In genomic region chr2:203238711-203239526, GRCh38 we compare ENCODE assay signal across 1 cellular context.
TF ChIP-seq lines count a peak whose summit lies in the region.

A gene with protein sequence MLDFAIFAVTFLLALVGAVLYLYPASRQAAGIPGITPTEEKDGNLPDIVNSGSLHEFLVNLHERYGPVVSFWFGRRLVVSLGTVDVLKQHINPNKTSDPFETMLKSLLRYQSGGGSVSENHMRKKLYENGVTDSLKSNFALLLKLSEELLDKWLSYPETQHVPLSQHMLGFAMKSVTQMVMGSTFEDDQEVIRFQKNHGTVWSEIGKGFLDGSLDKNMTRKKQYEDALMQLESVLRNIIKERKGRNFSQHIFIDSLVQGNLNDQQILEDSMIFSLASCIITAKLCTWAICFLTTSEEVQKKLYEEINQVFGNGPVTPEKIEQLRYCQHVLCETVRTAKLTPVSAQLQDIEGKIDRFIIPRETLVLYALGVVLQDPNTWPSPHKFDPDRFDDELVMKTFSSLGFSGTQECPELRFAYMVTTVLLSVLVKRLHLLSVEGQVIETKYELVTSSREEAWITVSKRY (plus strand): TSS chr2:203239018. CDS start chr2:203239063, 45 bp downstream.

TF ChIP-seq in GM23338, 12 proteins besides CTCF, POLR2A, EP300 and RAD21 (continued from another document):
- TF ChIP-seq, protein P1, sequence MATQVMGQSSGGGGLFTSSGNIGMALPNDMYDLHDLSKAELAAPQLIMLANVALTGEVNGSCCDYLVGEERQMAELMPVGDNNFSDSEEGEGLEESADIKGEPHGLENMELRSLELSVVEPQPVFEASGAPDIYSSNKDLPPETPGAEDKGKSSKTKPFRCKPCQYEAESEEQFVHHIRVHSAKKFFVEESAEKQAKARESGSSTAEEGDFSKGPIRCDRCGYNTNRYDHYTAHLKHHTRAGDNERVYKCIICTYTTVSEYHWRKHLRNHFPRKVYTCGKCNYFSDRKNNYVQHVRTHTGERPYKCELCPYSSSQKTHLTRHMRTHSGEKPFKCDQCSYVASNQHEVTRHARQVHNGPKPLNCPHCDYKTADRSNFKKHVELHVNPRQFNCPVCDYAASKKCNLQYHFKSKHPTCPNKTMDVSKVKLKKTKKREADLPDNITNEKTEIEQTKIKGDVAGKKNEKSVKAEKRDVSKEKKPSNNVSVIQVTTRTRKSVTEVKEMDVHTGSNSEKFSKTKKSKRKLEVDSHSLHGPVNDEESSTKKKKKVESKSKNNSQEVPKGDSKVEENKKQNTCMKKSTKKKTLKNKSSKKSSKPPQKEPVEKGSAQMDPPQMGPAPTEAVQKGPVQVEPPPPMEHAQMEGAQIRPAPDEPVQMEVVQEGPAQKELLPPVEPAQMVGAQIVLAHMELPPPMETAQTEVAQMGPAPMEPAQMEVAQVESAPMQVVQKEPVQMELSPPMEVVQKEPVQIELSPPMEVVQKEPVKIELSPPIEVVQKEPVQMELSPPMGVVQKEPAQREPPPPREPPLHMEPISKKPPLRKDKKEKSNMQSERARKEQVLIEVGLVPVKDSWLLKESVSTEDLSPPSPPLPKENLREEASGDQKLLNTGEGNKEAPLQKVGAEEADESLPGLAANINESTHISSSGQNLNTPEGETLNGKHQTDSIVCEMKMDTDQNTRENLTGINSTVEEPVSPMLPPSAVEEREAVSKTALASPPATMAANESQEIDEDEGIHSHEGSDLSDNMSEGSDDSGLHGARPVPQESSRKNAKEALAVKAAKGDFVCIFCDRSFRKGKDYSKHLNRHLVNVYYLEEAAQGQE (IDR thresholded peaks at IDR 0.05; ENCODE audit: unreplicated experiment): no peak
- TF ChIP-seq, protein P2, sequence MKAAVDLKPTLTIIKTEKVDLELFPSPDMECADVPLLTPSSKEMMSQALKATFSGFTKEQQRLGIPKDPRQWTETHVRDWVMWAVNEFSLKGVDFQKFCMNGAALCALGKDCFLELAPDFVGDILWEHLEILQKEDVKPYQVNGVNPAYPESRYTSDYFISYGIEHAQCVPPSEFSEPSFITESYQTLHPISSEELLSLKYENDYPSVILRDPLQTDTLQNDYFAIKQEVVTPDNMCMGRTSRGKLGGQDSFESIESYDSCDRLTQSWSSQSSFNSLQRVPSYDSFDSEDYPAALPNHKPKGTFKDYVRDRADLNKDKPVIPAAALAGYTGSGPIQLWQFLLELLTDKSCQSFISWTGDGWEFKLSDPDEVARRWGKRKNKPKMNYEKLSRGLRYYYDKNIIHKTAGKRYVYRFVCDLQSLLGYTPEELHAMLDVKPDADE (IDR thresholded peaks at IDR 0.05): peak; percentile 58
- TF ChIP-seq ZNF331 (CRISPR knock-in tag; IDR thresholded peaks at IDR 0.05; ENCODE audit: low read depth): no peak
